ENCODE assay signal across 12 cellular contexts in genomic region chr5:135433626-135434426, GRCh38. TPM values are rescaled to one million over a fixed set of nuclear protein-coding genes. Genes with fewer than 3 reads are reported as not detected.
A peak's percentile ranks its signal among the peaks of the same experiment; 100 is the strongest.
DNase-seq lines count a peak whose midpoint lies in the region; TF ChIP-seq lines count a peak whose summit lies in the region.
"Had no signal": no experiment of that assay in that cellular context is flagged by ENCODE, and none has a peak within 500 bp of the region (broad histone marks: within the 10 kb centered on the region; RNA-seq: fewer than 3 reads in every experiment).

No MANE protein-coding gene starts in this region.

- peaks cover 8% of the 10 kb centered on the region for H3K4me1 ChIP-seq in neural progenitor cell

- no peaks in the 10 kb centered on the region for H3K36me3 Mint-ChIP-seq in neural progenitor cell

- H3K27ac ChIP-seq in neural progenitor cell = no peak overlapping the region
- H3K27ac ChIP-seq in brain microvascular endothelial cell = no peak overlapping the region
- H3K27ac ChIP-seq: ovary, thoracic aorta had no signal

- peaks cover 2% of the 10 kb centered on the region for H3K9me3 Mint-ChIP-seq in neural progenitor cell

- H3K36me3 ChIP-seq in neural progenitor cell (no peaks in the 10 kb centered on the region), brain microvascular endothelial cell (replicated peaks) (no peaks in the 10 kb centered on the region)
- H3K36me3 ChIP-seq: ovary, thoracic aorta had no signal

- H3K79me2 ChIP-seq in neural progenitor cell (ENCODE audit: low read depth) = no peaks in the 10 kb centered on the region

- H3K27me3 Mint-ChIP-seq in neural progenitor cell (ENCODE audit: insufficient read depth, low read depth) = no peaks in the 10 kb centered on the region

- H3K4me3 Mint-ChIP-seq in neural progenitor cell = no peak overlapping the region

- H2AFZ ChIP-seq in neural progenitor cell (replicated peaks) = no peak overlapping the region

- peak; percentile 37 for DNase-seq in ELF-1 (ENCODE audit: low read depth, low spot score)
- DNase-seq in RPMI7951 (ENCODE audit: low read depth) = peak; percentile 63
- peak; percentile 45 for DNase-seq in fibroblast of the aortic adventitia (ENCODE audit: low read depth)
- no peak for DNase-seq in neural progenitor cell (ENCODE audit: low spot score)
- DNase-seq in NCI-H524 (lab: John Stamatoyannopoulos, UW) = no peak
- no peak for DNase-seq in brain microvascular endothelial cell
- DNase-seq in GM10266 (ENCODE audit: extremely low spot score) = no peak
- DNase-seq in NCI-H510A treated with DMSO at 0.1 percent for 48 hours (lab: John Stamatoyannopoulos, UW) = no peak
- DNase-seq: GOT3 had no signal

- H4K20me1 ChIP-seq in neural progenitor cell (ENCODE audit: low read depth) = no peaks in the 10 kb centered on the region

- no peak overlapping the region for H3K4me3 ChIP-seq in fibroblast of the aortic adventitia (ENCODE audit: low read depth, low read length)
- H3K4me3 ChIP-seq in neural progenitor cell = no peak overlapping the region
- H3K4me3 ChIP-seq in brain microvascular endothelial cell (ENCODE audit: low read depth, low read length) = no peak overlapping the region
- H3K4me3 ChIP-seq: dorsolateral prefrontal cortex, ovary, thoracic aorta had no signal

- no peaks in the 10 kb centered on the region for H3F3A ChIP-seq in neural progenitor cell (ENCODE audit: low read depth)

- H3K4me1 Mint-ChIP-seq in neural progenitor cell = peaks cover 10% of the 10 kb centered on the region

- peak overlapping the region; percentile 85 for H3K27ac Mint-ChIP-seq in neural progenitor cell

- H3K27me3 ChIP-seq in neural progenitor cell = no peaks in the 10 kb centered on the region
- H3K27me3 ChIP-seq in brain microvascular endothelial cell (replicated peaks) = no peaks in the 10 kb centered on the region
- H3K27me3 ChIP-seq: dorsolateral prefrontal cortex, ovary had no signal

- H3K4me2 ChIP-seq in neural progenitor cell = no peak overlapping the region

- in situ Hi-C loops in brain microvascular endothelial cell (cut with HindIII; ENCODE audit: low pct_ligation_motif_present, low sequenced_read_pairs) = no loop called here

- TF ChIP-seq CTCF in fibroblast of the aortic adventitia (IDR thresholded peaks at IDR 0.05; ENCODE audit: insufficient read depth, low read length) = no peak
- no peak for TF ChIP-seq CTCF in neural progenitor cell (IDR thresholded peaks at IDR 0.05)
- no peak for TF ChIP-seq CTCF in brain microvascular endothelial cell (IDR thresholded peaks at IDR 0.05; ENCODE audit: low read depth, low read length, missing control alignments)
- no peak for TF ChIP-seq CTCF in GM10266 (IDR thresholded peaks at IDR 0.05; ENCODE audit: control insufficient read depth, insufficient read depth, low read depth, missing control alignments)

- no peak overlapping the region for H3K9ac ChIP-seq in neural progenitor cell

- H3K9me3 ChIP-seq in neural progenitor cell (ENCODE audit: low read depth) = peaks cover under 1% of the 10 kb centered on the region
- H3K9me3 ChIP-seq: ovary, thoracic aorta had no signal

RNA-seq across cellular contexts. Expression of gene DCANP1, which starts 13.3 kb away (rescaled TPM):
- total RNA-seq in RPMI7951 (2014; rRNA removed; shearing (Covaris generic)) = not detected in 2 replicates
- total RNA-seq in fibroblast of the aortic adventitia (ENCODE audit: low replicate concordance) = not detected in 2 replicates
- total RNA-seq in neural progenitor cell (ENCODE audit: low replicate concordance) = not detected in 2 replicates
- total RNA-seq: thoracic aorta had no signal

RNA-seq across cellular contexts. Expression of gene TIFAB, which starts 18.3 kb away (rescaled TPM):
- not detected in 2 replicates for total RNA-seq in RPMI7951 (2014; rRNA removed; shearing (Covaris generic))
- total RNA-seq in fibroblast of the aortic adventitia (ENCODE audit: low replicate concordance) (0.08 TPM in 1 of 2 replicates, not detected in the other), neural progenitor cell (ENCODE audit: low replicate concordance) (not detected in 2 replicates)
- total RNA-seq: thoracic aorta had no signal

RNA-seq across cellular contexts. Expression of gene MACROH2A1, which starts 34.8 kb away (rescaled TPM):
- total RNA-seq in RPMI7951 (2014; rRNA removed; shearing (Covaris generic)) = 235 and 252 TPM in 2 replicates
- total RNA-seq in fibroblast of the aortic adventitia (ENCODE audit: low replicate concordance) (116 and 132 TPM in 2 replicates), neural progenitor cell (ENCODE audit: low replicate concordance) (179 and 227 TPM in 2 replicates)

Comparison
In these comparisons a context has a peak if more than half of its experiments do, and no peak if none do; other contexts are left out.
1. DNase-seq: peak in ELF-1 (single experiment), RPMI7951 (single experiment) and fibroblast of the aortic adventitia (single experiment); none in neural progenitor cell (single experiment), NCI-H524 (0 of 2), brain microvascular endothelial cell (single experiment), GM10266 (single experiment) and NCI-H510A treated with DMSO at 0.1 percent for 48 hours (single experiment).